33 cellular contexts compared by ENCODE assay signal in the genomic region with DNA sequence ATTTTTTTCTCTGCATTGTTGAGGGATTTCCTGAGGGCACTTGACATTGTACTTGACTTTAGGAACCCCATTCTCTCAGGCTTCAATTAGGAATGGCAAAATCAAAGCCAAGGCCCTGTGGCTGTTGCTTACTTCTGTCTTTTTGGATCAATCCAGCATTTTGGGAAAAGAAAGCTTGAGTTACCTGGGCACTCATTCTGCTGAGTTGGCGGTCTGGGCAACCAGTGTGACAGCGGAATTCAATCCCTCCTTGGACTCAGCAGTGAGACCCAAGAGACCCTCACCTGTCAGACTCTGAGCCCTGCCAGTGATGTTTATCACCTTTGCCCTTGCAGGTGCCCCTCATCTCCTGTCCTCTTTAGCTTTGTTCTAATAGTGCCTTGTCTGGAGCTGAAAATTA.
"Had no signal": no experiment of that assay in that cellular context is flagged by ENCODE, and none has a peak within 500 bp of the region (broad histone marks: within the 10 kb centered on the region; RNA-seq: fewer than 3 reads in every experiment).

No MANE protein-coding gene starts in this region.

- H3K27ac Mint-ChIP-seq: activated B cell treated with CpG ODN at 0.5 μM for 24 hours; activated CD4-positive, alpha-beta memory T cell treated with anti-CD3 and anti-CD28 coated beads for 36 hours; activated CD4-positive, alpha-beta T cell treated with anti-CD3 and anti-CD28 coated beads, Interleukin-2, amount 10 ng/mL, durations not matched to agents 24 days and 14 days; activated CD8-positive, alpha-beta T cell treated with anti-CD3 and anti-CD28 coated beads for 36 hours; activated naive CD4-positive, alpha-beta T cell treated with anti-CD3 and anti-CD28 coated beads for 36 hours; activated naive CD4-positive, alpha-beta T cell treated with anti-CD3 and anti-CD28 coated beads, Interleukin-2, amount 50 U/mL, for 72 hours; activated naive CD8-positive, alpha-beta T cell treated with anti-CD3 and anti-CD28 coated beads for 36 hours; activated T-cell treated with anti-CD3 and anti-CD28 coated beads, Interleukin-2, amount 50 U/mL, for 72 hours; activated T-helper 1 cell treated with anti-CD3 and anti-CD28 coated beads, Interleukin-12 subunit alpha, Interleukin-12 subunit beta, Interleukin-2, Interleukin-4 antibody, amounts not matched to agents 30 ng/mL and 10 ng/mL and 1 ng/mL, durations not matched to agents 14 hours and 24 hours and 36 hours; activated T-helper 17 cell treated with anti-CD3 and anti-CD28 coated beads, Interleukin-2, amount 50 U/mL, for 72 hours; T-helper 17 cell had no signal

- H3K4me1 ChIP-seq: adrenal gland, body of pancreas, breast epithelium had no signal

- DNase-seq: activated B cell treated with CpG ODN at 0.5 μM for 24 hours; activated CD4-positive, alpha-beta memory T cell treated with anti-CD3 and anti-CD28 coated beads for 36 hours; activated CD4-positive, alpha-beta T cell treated with anti-CD3 and anti-CD28 coated beads for 4 hours; activated CD4-positive, alpha-beta T cell treated with anti-CD3 and anti-CD28 coated beads, Interleukin-2, amount 10 ng/mL, durations not matched to agents 24 days and 14 days; activated CD4-positive, alpha-beta T cell treated with anti-CD3 and anti-CD28 coated beads, Interleukin-2, amount 50 U/mL, for 1 hour; activated CD4-positive, alpha-beta T cell treated with anti-CD3 and anti-CD28 coated beads, Interleukin-2, amount 50 U/mL, for 4 hours; activated CD4-positive, CD25-positive, alpha-beta regulatory T cell treated with anti-CD3 and anti-CD28 coated beads, Interleukin-2, amount 50 U/mL, for 72 hours; activated CD8-positive, alpha-beta memory T cell treated with anti-CD3 and anti-CD28 coated beads, Interleukin-2, amount 50 U/mL, for 4 hours; activated CD8-positive, alpha-beta T cell treated with anti-CD3 and anti-CD28 coated beads for 36 hours; activated effector memory CD4-positive, alpha-beta T cell treated with anti-CD3 and anti-CD28 coated beads, Interleukin-2, amount 50 U/mL, for 16 hours; activated gamma-delta T cell treated with Interleukin-2 at 50 U/mL for 16 hours; activated naive CD4-positive, alpha-beta T cell; activated naive CD4-positive, alpha-beta T cell treated with anti-CD3 and anti-CD28 coated beads for 36 hours; activated naive CD4-positive, alpha-beta T cell treated with anti-CD3 and anti-CD28 coated beads, Interleukin-2, amount 50 U/mL, for 16 hours; activated naive CD8-positive, alpha-beta T cell treated with anti-CD3 and anti-CD28 coated beads for 36 hours; activated T-cell treated with anti-CD3 and anti-CD28 coated beads for 4 hours; activated T-cell treated with anti-CD3 and anti-CD28 coated beads, Interleukin-2, amount 50 U/mL, for 1 hour; activated T-cell treated with anti-CD3 and anti-CD28 coated beads, Interleukin-2, amount 50 U/mL, for 4 hours; activated T-cell treated with anti-CD3 and anti-CD28 coated beads, Interleukin-2, amount 50 U/mL, for 72 hours; adrenal gland; amniotic stem cell; aorta; body of pancreas; brain microvascular endothelial cell; central memory CD4-positive, alpha-beta T cell; T-helper 17 cell had no signal

- H3K4me1 Mint-ChIP-seq: activated B cell treated with CpG ODN at 0.5 μM for 24 hours; activated CD4-positive, alpha-beta T cell treated with anti-CD3 and anti-CD28 coated beads, Interleukin-2, amount 10 ng/mL, durations not matched to agents 24 days and 14 days; activated T-helper 17 cell treated with anti-CD3 and anti-CD28 coated beads, Interleukin-2, amount 50 U/mL, for 72 hours; T-helper 17 cell had no signal

- H3K9me3 Mint-ChIP-seq: activated B cell treated with CpG ODN at 0.5 μM for 24 hours; activated CD4-positive, alpha-beta memory T cell treated with anti-CD3 and anti-CD28 coated beads for 36 hours; activated CD4-positive, alpha-beta T cell treated with anti-CD3 and anti-CD28 coated beads, Interleukin-2, amount 10 ng/mL, durations not matched to agents 24 days and 14 days; activated CD8-positive, alpha-beta T cell treated with anti-CD3 and anti-CD28 coated beads for 36 hours; activated naive CD4-positive, alpha-beta T cell treated with anti-CD3 and anti-CD28 coated beads for 36 hours; activated naive CD8-positive, alpha-beta T cell treated with anti-CD3 and anti-CD28 coated beads for 36 hours; activated T-cell treated with anti-CD3 and anti-CD28 coated beads, Interleukin-2, amount 50 U/mL, for 4 hours; activated T-helper 17 cell treated with anti-CD3 and anti-CD28 coated beads, Interleukin-2, amount 50 U/mL, for 72 hours had no signal

- FAIRE-seq: astrocyte, TTC549 had no signal

- H3K27ac ChIP-seq: adrenal gland, body of pancreas, brain microvascular endothelial cell, breast epithelium, VCaP had no signal

- H3K27me3 ChIP-seq: adrenal gland, body of pancreas, brain microvascular endothelial cell, breast epithelium had no signal

- H3K36me3 Mint-ChIP-seq: activated CD4-positive, alpha-beta memory T cell treated with anti-CD3 and anti-CD28 coated beads for 36 hours had no signal

- H3K4me3 ChIP-seq: adrenal gland, body of pancreas, breast epithelium had no signal

- H3K4me3 Mint-ChIP-seq: activated B cell treated with CpG ODN at 0.5 μM for 24 hours; activated CD4-positive, alpha-beta memory T cell treated with anti-CD3 and anti-CD28 coated beads for 36 hours; activated CD4-positive, alpha-beta T cell treated with anti-CD3 and anti-CD28 coated beads, Interleukin-2, amount 10 ng/mL, durations not matched to agents 24 days and 14 days; activated CD8-positive, alpha-beta T cell treated with anti-CD3 and anti-CD28 coated beads for 36 hours; activated naive CD4-positive, alpha-beta T cell treated with anti-CD3 and anti-CD28 coated beads for 36 hours; activated naive CD8-positive, alpha-beta T cell treated with anti-CD3 and anti-CD28 coated beads for 36 hours; activated T-cell treated with anti-CD3 and anti-CD28 coated beads, Interleukin-2, amount 50 U/mL, for 4 hours; activated T-cell treated with anti-CD3 and anti-CD28 coated beads, Interleukin-2, amount 50 U/mL, for 72 hours; activated T-helper 1 cell treated with anti-CD3 and anti-CD28 coated beads, Interleukin-12 subunit alpha, Interleukin-12 subunit beta, Interleukin-2, Interleukin-4 antibody, amounts not matched to agents 30 ng/mL and 10 ng/mL and 1 ng/mL, durations not matched to agents 14 hours and 24 hours and 36 hours; activated T-helper 17 cell treated with anti-CD3 and anti-CD28 coated beads, Interleukin-2, amount 50 U/mL, for 72 hours; T-helper 17 cell had no signal

- H3K36me3 ChIP-seq: adrenal gland, breast epithelium had no signal

- ATAC-seq: activated CD8-positive, alpha-beta T cell treated with anti-CD3 and anti-CD28 coated beads for 36 hours; activated naive CD4-positive, alpha-beta T cell treated with anti-CD3 and anti-CD28 coated beads, Interleukin-2, amount 50 U/mL, for 72 hours; activated T-cell treated with anti-CD3 and anti-CD28 coated beads, Interleukin-2, amount 50 U/mL, for 4 hours; activated T-cell treated with anti-CD3 and anti-CD28 coated beads, Interleukin-2, amount 50 U/mL, for 72 hours; activated T-helper 17 cell treated with anti-CD3 and anti-CD28 coated beads, Interleukin-2, amount 50 U/mL, for 72 hours; body of pancreas; T-helper 17 cell had no signal

- H3K9me3 ChIP-seq: adrenal gland, body of pancreas, breast epithelium had no signal

- H3K27me3 Mint-ChIP-seq: activated B cell treated with CpG ODN at 0.5 μM for 24 hours; activated CD4-positive, alpha-beta memory T cell treated with anti-CD3 and anti-CD28 coated beads for 36 hours; activated CD4-positive, alpha-beta T cell treated with anti-CD3 and anti-CD28 coated beads, Interleukin-2, amount 10 ng/mL, durations not matched to agents 24 days and 14 days; activated CD8-positive, alpha-beta T cell treated with anti-CD3 and anti-CD28 coated beads for 36 hours; activated naive CD8-positive, alpha-beta T cell treated with anti-CD3 and anti-CD28 coated beads for 36 hours; activated T-helper 17 cell treated with anti-CD3 and anti-CD28 coated beads, Interleukin-2, amount 50 U/mL, for 72 hours; T-helper 17 cell had no signal
